In the genomic region with DNA sequence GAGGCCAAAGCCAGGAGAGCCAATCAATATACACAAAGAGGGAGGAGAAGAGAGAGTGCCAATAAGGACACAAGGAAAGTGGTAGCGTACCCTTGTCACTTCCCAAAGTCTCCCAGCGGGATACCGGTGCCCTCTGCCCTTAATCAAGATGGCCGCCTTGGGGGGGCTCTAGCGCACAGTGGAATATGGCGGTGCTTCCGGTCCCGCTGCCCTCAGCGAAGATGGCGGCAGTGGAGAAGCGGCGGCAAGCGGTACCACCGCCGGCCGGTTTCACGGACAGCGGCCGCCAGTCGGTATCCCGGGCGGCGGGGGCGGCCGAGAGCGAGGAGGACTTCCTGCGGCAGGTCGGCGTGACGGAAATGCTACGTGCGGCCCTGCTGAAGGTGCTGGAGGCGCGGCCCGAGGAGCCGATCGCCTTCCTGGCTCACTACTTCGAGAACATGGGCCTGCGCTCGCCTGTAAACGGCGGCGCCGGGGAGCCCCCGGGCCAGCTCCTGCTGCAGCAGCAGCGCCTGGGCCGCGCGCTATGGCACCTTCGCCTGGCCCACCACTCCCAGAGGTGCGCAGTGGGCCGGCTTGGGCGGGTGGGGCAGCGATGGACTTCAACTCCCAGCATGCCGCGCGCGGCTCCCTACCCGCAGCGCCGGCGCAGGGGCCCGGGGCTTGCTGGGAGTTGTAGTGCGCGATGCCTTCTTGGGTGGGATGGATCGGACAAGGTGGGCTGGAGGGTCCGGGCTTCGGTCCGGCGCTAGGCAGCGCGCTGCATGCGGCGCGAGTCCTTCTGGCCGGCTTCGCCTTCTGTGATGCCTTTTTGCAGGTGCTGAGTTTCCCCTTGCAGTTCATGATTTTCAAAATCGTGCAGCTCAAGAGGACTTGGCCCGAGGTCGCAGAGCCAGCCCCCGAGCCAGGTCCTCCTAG, we compare ENCODE assay signal across 8 cellular contexts. TPM values are rescaled to one million over a fixed set of nuclear protein-coding genes. Genes with fewer than 3 reads are reported as not detected.
DNase-seq lines count a peak whose midpoint lies in the region; ATAC-seq and TF ChIP-seq lines count a peak whose summit lies in the region.

A gene with protein sequence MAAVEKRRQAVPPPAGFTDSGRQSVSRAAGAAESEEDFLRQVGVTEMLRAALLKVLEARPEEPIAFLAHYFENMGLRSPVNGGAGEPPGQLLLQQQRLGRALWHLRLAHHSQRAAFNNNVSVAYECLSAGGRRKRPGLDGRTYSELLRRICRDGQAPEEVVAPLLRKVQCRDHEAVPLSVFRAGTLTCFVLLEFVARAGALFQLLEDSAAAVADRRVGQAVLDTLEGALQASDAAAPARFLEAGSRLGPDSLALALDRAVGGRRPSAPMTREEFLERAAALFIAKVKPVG (plus strand): TSS at position 212 of the 918 bp plus-strand sequence. CDS start 10 bp downstream, at position 222.

- DNase-seq in AG04450 (ENCODE audit: low read depth, low spot score) (peak; percentile 100), NCI-H446 (lab: John Stamatoyannopoulos, UW) (peak; percentile 86 to 91), cortex of kidney (lab: John Stamatoyannopoulos, UW) (peak; percentile 63), left lobe of liver (ENCODE audit: low spot score) (peak; percentile 99)
- DNase-seq in activated CD4-positive, alpha-beta T cell treated with anti-CD3 and anti-CD28 coated beads, Interleukin-2, amount 10 ng/mL, durations not matched to agents 24 days and 14 days = peak; percentile 96
- DNase-seq in stimulated activated CD4-positive, alpha-beta T cell treated with anti-CD3 and anti-CD28 coated beads, Interleukin-2, amount 100 ng/mL, for 24 hours = peak; percentile 80 to 85

- peak within 1 kb of the TSS; percentile 88 for H3K27ac ChIP-seq in AG04450 (ENCODE audit: low read depth, low read length)

- TF ChIP-seq CTCF in AG04450 (IDR thresholded peaks at IDR 0.05; ENCODE audit: low read depth, low read length) = no peak

- peak within 1 kb of the TSS; percentile 99 for H3K27ac Mint-ChIP-seq in activated CD4-positive, alpha-beta T cell treated with anti-CD3 and anti-CD28 coated beads, Interleukin-2, amount 10 ng/mL, durations not matched to agents 24 days and 14 days

- intact Hi-C loops in activated CD4-positive, alpha-beta T cell treated with anti-CD3 and anti-CD28 coated beads, Interleukin-2, amount 10 ng/mL, durations not matched to agents 24 days and 14 days (cut with micrococcal nuclease) = loop anchor here (1.0 to 5.0 kb wide), 4 partner anchors 18 to 125 kb away; partner anchors contain the start of genes BSG and CDC34

- no peaks in the 10 kb centered on the region for H3K27me3 Mint-ChIP-seq in activated CD4-positive, alpha-beta T cell treated with anti-CD3 and anti-CD28 coated beads, Interleukin-2, amount 10 ng/mL, durations not matched to agents 24 days and 14 days

- H3K27me3 ChIP-seq in AG04450 (ENCODE audit: control insufficient read depth, insufficient read depth, low read length) = no peaks in the 10 kb centered on the region

- peak; percentile 55 for ATAC-seq in GM18867 (IDR thresholded peaks at IDR 0.05; ENCODE audit: unreplicated experiment)
- ATAC-seq in HG03095 (IDR thresholded peaks at IDR 0.05; ENCODE audit: unreplicated experiment) = peak; percentile 41
- ATAC-seq in left lobe of liver = peak; percentile 87

- peak within 1 kb of the TSS; percentile 87 for H3K4me3 ChIP-seq in AG04450 (ENCODE audit: low read depth, low read length)

- POLR2A ChIA-PET in AG04450 (lab: Yijun Ruan, JAX) = interaction anchor here (0.5 to 1.1 kb wide), 5 partner anchors 10 to 158 kb away, joined by 3 to 6 read pairs (median 4); partner anchors contain the start of gene CDC34

- H3K4me3 Mint-ChIP-seq in activated CD4-positive, alpha-beta T cell treated with anti-CD3 and anti-CD28 coated beads, Interleukin-2, amount 10 ng/mL, durations not matched to agents 24 days and 14 days = peak within 1 kb of the TSS; percentile 90

- CTCF ChIA-PET in AG04450 (lab: Charles Lee) = interaction anchor here (0.6 to 1.8 kb wide), 15 partner anchors 8 to 350 kb away, joined by 3 to 16 read pairs (median 6); partner anchors contain the start of genes CDC34 and MIER2

- H3K9me3 Mint-ChIP-seq in activated CD4-positive, alpha-beta T cell treated with anti-CD3 and anti-CD28 coated beads, Interleukin-2, amount 10 ng/mL, durations not matched to agents 24 days and 14 days = no peaks in the 10 kb centered on the region

- peaks cover 2% of the 10 kb centered on the region; the same call in 1 of the 2 replicates for H3K9me3 ChIP-seq in AG04450 (ENCODE audit: control insufficient read depth, insufficient read depth, low read length)

- H3K36me3 Mint-ChIP-seq in activated CD4-positive, alpha-beta T cell treated with anti-CD3 and anti-CD28 coated beads, Interleukin-2, amount 10 ng/mL, durations not matched to agents 24 days and 14 days (ENCODE audit: low read depth) = peaks cover 5% of the 10 kb centered on the region

- peaks cover 39% of the 10 kb centered on the region for H3K4me1 Mint-ChIP-seq in activated CD4-positive, alpha-beta T cell treated with anti-CD3 and anti-CD28 coated beads, Interleukin-2, amount 10 ng/mL, durations not matched to agents 24 days and 14 days

RNA-seq across cellular contexts. Expression of the gene that starts here (rescaled TPM):
- 2.6 and 4.1 TPM in 2 replicates for polyA plus RNA-seq in AG04450 (2011; rRNA removed)
- polyA minus RNA-seq in AG04450 (2011; rRNA and poly(A)+ RNA removed) = 1.2 and 1.3 TPM in 2 replicates
- total RNA-seq in activated CD4-positive, alpha-beta T cell treated with anti-CD3 and anti-CD28 coated beads, Interleukin-2, amount 10 ng/mL, durations not matched to agents 24 days and 14 days = 13.5 and 15.6 TPM in 2 replicates
- total RNA-seq in left lobe of liver = 10.4 TPM

Comparison
In these comparisons a context has a peak if more than half of its experiments do, and no peak if none do; other contexts are left out.
1. Peak in every context shown above with its lines: DNase-seq, ATAC-seq, H3K4me3 ChIP-seq and H3K27ac ChIP-seq.